33 cellular contexts compared by ENCODE assay signal in the genomic region with DNA sequence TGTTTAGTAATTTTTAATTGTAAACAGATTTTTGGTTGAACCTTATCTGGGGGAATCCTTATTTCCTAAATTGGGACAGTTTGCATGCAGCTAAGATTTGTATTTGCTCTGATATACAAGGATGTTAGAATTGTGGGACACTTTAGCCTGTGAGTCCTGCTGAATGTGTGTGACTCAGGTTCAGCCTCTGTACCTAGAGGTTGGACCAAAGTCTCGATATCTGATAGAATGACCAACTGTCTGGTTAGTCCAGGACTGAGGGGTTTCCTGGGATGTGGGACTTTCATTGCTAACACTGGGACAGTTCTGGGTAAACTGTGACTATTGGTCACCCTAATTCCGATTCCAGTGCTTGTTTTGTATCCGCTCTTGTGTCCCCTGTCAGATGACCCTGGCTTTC. TPM values are rescaled to one million over a fixed set of nuclear protein-coding genes. Genes with fewer than 3 reads are reported as not detected.
DNase-seq lines count a peak whose midpoint lies in the region; ATAC-seq, FAIRE-seq and TF ChIP-seq lines count a peak whose summit lies in the region.
"Had no signal": no experiment of that assay in that cellular context is flagged by ENCODE, and none has a peak within 500 bp of the region (broad histone marks: within the 10 kb centered on the region; RNA-seq: fewer than 3 reads in every experiment).

No MANE protein-coding gene starts in this region.

- H3K36me3 ChIP-seq in CD4-positive, alpha-beta memory T cell (ENCODE audit: insufficient read depth, low read length): no peaks in the 10 kb centered on the region
- H3K36me3 ChIP-seq: prostate gland, sigmoid colon, upper lobe of left lung had no signal

- CTCF ChIA-PET in CD4-positive, alpha-beta memory T cell (lab: Charles Lee; ENCODE audit: partially characterized antibody): no interaction called here
- CTCF ChIA-PET in Calu3 (lab: Charles Lee): no interaction called here

- H3K27ac Mint-ChIP-seq in CD4-positive, alpha-beta memory T cell: peak overlapping the region in 4 of 7 donors; percentile 52 to 95 (median 84)
- H3K27ac Mint-ChIP-seq in T-helper 17 cell (peak overlapping the region; percentile 99), naive B cell (peak overlapping the region in 5 of 6 donors; percentile 14 to 97 (median 38)), Calu3 (ENCODE audit: unreplicated experiment) (no peak overlapping the region)
- H3K27ac Mint-ChIP-seq: mesothelial cell of epicardium had no signal

- H3K9me3 Mint-ChIP-seq in CD4-positive, alpha-beta memory T cell: peaks cover 0 to 12% (median 10%) of the 10 kb centered on the region in 8 donors
- H3K9me3 Mint-ChIP-seq in naive B cell (peaks cover 7 to 15% (median 10%) of the 10 kb centered on the region in 7 donors), Calu3 (ENCODE audit: low read depth, unreplicated experiment) (peaks cover 6% of the 10 kb centered on the region)

- peak overlapping the region in 1 of 8 donors; percentile 2 for H3K4me3 Mint-ChIP-seq in CD4-positive, alpha-beta memory T cell
- H3K4me3 Mint-ChIP-seq in T-helper 17 cell: no peak overlapping the region
- H3K4me3 Mint-ChIP-seq in naive B cell: peak overlapping the region in 6 of 8 donors; percentile 5 to 82 (median 74)
- no peak overlapping the region for H3K4me3 Mint-ChIP-seq in Calu3 (ENCODE audit: low read depth, unreplicated experiment)
- H3K4me3 Mint-ChIP-seq: mesothelial cell of epicardium had no signal

- peak; percentile 74 for FAIRE-seq in GM12892 (lab: Jason Lieb, UNC)
- FAIRE-seq: kidney, RCC 7860 had no signal

- H3K9me3 ChIP-seq in CD4-positive, alpha-beta memory T cell (ENCODE audit: control insufficient read depth in 1 of 2, low read length in 2 of 2): peaks cover 0 to 2% of the 10 kb centered on the region in 2 donors
- H3K9me3 ChIP-seq in T-helper 17 cell (ENCODE audit: control insufficient read depth, low read length, poor library complexity, severe bottlenecking): peaks cover 3% of the 10 kb centered on the region
- H3K9me3 ChIP-seq: prostate gland had no signal

- H3K4me1 ChIP-seq in CD4-positive, alpha-beta memory T cell (ENCODE audit: insufficient read depth, low read length): peaks cover 31% of the 10 kb centered on the region
- H3K4me1 ChIP-seq: prostate gland, upper lobe of left lung had no signal

- TF ChIP-seq CTCF in Calu3 (IDR thresholded peaks at IDR 0.05; ENCODE audit: unreplicated experiment): no peak

- H3K27ac ChIP-seq in CD4-positive, alpha-beta memory T cell (ENCODE audit: low read depth, low read length): no peak overlapping the region
- H3K27ac ChIP-seq: BLaER1, prostate gland, sigmoid colon, upper lobe of left lung had no signal

- H3K4me1 Mint-ChIP-seq in CD4-positive, alpha-beta memory T cell: peaks cover 29 to 41% (median 34%) of the 10 kb centered on the region in 4 donors
- peaks cover 27% of the 10 kb centered on the region for H3K4me1 Mint-ChIP-seq in T-helper 17 cell
- H3K4me1 Mint-ChIP-seq in naive B cell: peaks cover 55 to 68% (median 65%) of the 10 kb centered on the region in 3 donors
- H3K4me1 Mint-ChIP-seq in Calu3 (ENCODE audit: low read depth, unreplicated experiment): peaks cover 11% of the 10 kb centered on the region

- peaks cover 14 to 29% of the 10 kb centered on the region in 2 donors for H3K36me3 Mint-ChIP-seq in CD4-positive, alpha-beta memory T cell
- peaks cover 10% of the 10 kb centered on the region for H3K36me3 Mint-ChIP-seq in T-helper 17 cell (ENCODE audit: low read depth)
- H3K36me3 Mint-ChIP-seq in naive B cell: peaks cover 9 to 21% of the 10 kb centered on the region in 2 donors
- H3K36me3 Mint-ChIP-seq in Calu3 (ENCODE audit: insufficient read depth, unreplicated experiment): peaks cover 6% of the 10 kb centered on the region

- H3K4me3 ChIP-seq in CD4-positive, alpha-beta memory T cell (ENCODE audit: low read length in 2 of 2): no peak overlapping the region
- H3K4me3 ChIP-seq: BLaER1, heart right ventricle, prostate gland, sigmoid colon, upper lobe of left lung had no signal

- intact Hi-C loops in CD4-positive, alpha-beta memory T cell (cut with micrococcal nuclease): no loop called here
- intact Hi-C loops in Calu3 (cut with micrococcal nuclease; ENCODE audit: unreplicated experiment): no loop called here

- ATAC-seq in T-helper 17 cell (no peak), naive B cell (ENCODE audit: low read depth in 2 of 2) (no peak), GM21423 (IDR thresholded peaks at IDR 0.05; ENCODE audit: unreplicated experiment) (no peak)
- ATAC-seq: heart right ventricle; naive thymus-derived CD4-positive, alpha-beta T cell had no signal

- no TSS peak for BruUV-seq in Calu3 (replicated peaks; lab: Mats Ljungman, UMichigan)

- H3K27me3 Mint-ChIP-seq in CD4-positive, alpha-beta memory T cell: no peaks in the 10 kb centered on the region
- H3K27me3 Mint-ChIP-seq in T-helper 17 cell: no peaks in the 10 kb centered on the region
- no peaks in the 10 kb centered on the region for H3K27me3 Mint-ChIP-seq in naive B cell
- no peaks in the 10 kb centered on the region for H3K27me3 Mint-ChIP-seq in Calu3 (ENCODE audit: unreplicated experiment)
- H3K27me3 Mint-ChIP-seq: naive thymus-derived CD4-positive, alpha-beta T cell had no signal

- H3K27me3 ChIP-seq in CD4-positive, alpha-beta memory T cell (ENCODE audit: insufficient read depth, low read length): no peaks in the 10 kb centered on the region
- H3K27me3 ChIP-seq: BLaER1, heart right ventricle, sigmoid colon, upper lobe of left lung had no signal

- POLR2A ChIA-PET in CD4-positive, alpha-beta memory T cell (lab: Charles Lee; ENCODE audit: partially characterized antibody): interaction anchor here (0.7 kb wide), 1 partner anchor 64 kb away, joined by 3 read pairs; no protein-coding TSS in a partner anchor

- DNase-seq in CD4-positive, alpha-beta memory T cell: no peak
- DNase-seq in GM12892 (ENCODE audit: insufficient read length): no peak
- DNase-seq in T-helper 17 cell: no peak
- no peak for DNase-seq in naive B cell
- no peak for DNase-seq in central memory CD4-positive, alpha-beta T cell
- DNase-seq in Calu3: no peak
- DNase-seq: activated CD4-positive, alpha-beta T cell treated with anti-CD3 and anti-CD28 coated beads for 48 hours; activated CD8-positive, alpha-beta memory T cell treated with anti-CD3 and anti-CD28 coated beads for 24 hours; activated effector memory CD4-positive, alpha-beta T cell treated with anti-CD3 and anti-CD28 coated beads, Interleukin-2, amount 50 U/mL, for 16 hours; activated T-cell treated with anti-CD3 and anti-CD28 coated beads for 4 hours; DMS79; GF-D8; H7; heart right ventricle; Kasumi-1; kidney; naive thymus-derived CD4-positive, alpha-beta T cell; NCI-H146; NCI-H226; NCI-H69; occipital lobe; SIG-M5; sigmoid colon; stimulated activated CD4-positive, alpha-beta T cell treated with anti-CD3 and anti-CD28 coated beads, Interleukin-4, amount 100 ng/mL, for 1 hour; substantia nigra; SW 1271; T-helper 9 cell; upper lobe of left lung had no signal

- TF ChIP-seq POLR2A in GM12892 (IDR thresholded peaks at IDR 0.05; ENCODE audit: low read depth, low read length): no peak

RNA-seq across cellular contexts. Expression of a gene that starts 20.2 kb away (rescaled TPM):
- 10 to 100 TPM; 85.9 to 94.1 TPM for total RNA-seq in CD4-positive, alpha-beta memory T cell
- polyA plus RNA-seq in CD4-positive, alpha-beta memory T cell: 10 to 100 TPM; 14.8 to 41.2 TPM
- polyA plus RNA-seq in GM12892 (2012; ENCODE audit: missing spikeins): 12.7 TPM
- 10 to 100 TPM; 61.9 to 72.0 TPM for total RNA-seq in T-helper 17 cell
- 10 to 100 TPM in 5 of 6 donors, 1 to 10 TPM in 1; 8.1 to 42.3 (median 39.1) TPM for polyA plus RNA-seq in naive B cell (ENCODE audit: low read depth in 6 of 6)
- 84.3 and 105 TPM in 2 replicates for total RNA-seq in Calu3 (2022)

Comparison
In these comparisons a context has a peak if more than half of its experiments do, and no peak if none do; other contexts are left out.
1. H3K4me3 Mint-ChIP-seq: peak in naive B cell (6 of 8); none in T-helper 17 cell (single experiment) and Calu3 (single experiment).